8 cellular contexts compared by ENCODE assay signal in the genomic region with DNA sequence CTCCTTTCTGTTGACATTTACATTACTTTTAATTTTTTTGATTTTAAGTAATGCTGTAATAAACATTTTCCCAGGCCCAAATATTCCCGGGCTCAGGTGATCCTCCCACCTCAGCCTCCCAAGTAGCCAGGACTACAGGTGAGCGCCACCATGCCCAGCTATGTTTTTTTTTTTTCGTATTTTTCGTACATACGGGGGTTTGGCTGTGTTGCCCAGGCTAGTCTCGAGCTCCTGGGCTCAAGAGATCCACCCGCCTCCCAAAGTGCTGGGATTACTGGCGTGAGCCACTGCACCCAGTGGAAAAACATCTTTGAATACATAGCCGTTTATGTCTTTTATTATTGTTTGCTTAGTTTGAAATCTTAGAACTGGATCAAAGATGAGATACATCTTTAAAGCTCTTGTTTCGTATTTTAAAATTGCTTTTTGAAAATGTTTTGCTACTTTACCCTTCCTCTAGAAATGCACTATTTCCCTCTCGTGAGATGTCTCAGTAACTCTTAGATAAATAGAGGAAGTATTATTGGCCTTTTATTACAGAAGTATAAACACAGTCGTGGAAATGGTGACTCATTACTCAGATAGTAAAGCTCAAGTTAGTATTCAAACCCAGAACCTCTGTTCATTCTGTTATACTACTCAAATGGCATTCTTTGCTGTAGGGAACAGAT. TPM values are rescaled to one million over a fixed set of nuclear protein-coding genes. Genes with fewer than 3 reads are reported as not detected.
DNase-seq lines count a peak whose midpoint lies in the region; ATAC-seq, FAIRE-seq and TF ChIP-seq lines count a peak whose summit lies in the region.

No MANE protein-coding gene starts in this region.

- CTCF ChIA-PET in activated naive CD4-positive, alpha-beta T cell treated with anti-CD3 and anti-CD28 coated beads for 36 hours (lab: Charles Lee), result interaction anchor here (0.6 kb wide), 1 partner anchor 58 kb away, joined by 4 read pairs; no protein-coding TSS in a partner anchor

- H3K9ac ChIP-seq in OCI-LY3 (ENCODE audit: low read length), result peak overlapping the region; percentile 87; the same call in 1 of the 2 replicates

- no peak for FAIRE-seq in RCC 7860 (lab: Jason Lieb, UNC)

- TF ChIP-seq CTCF in OCI-LY3 (IDR thresholded peaks at IDR 0.05; ENCODE audit: low read depth, low read length), result no peak

- H3K4me2 ChIP-seq in OCI-LY3 (ENCODE audit: low read length), result peak overlapping the region; percentile 68

- H3K36me3 Mint-ChIP-seq in activated naive CD4-positive, alpha-beta T cell treated with anti-CD3 and anti-CD28 coated beads for 36 hours (ENCODE audit: low read depth), result peaks cover 28% of the 10 kb centered on the region
- peaks cover 34% of the 10 kb centered on the region for H3K36me3 Mint-ChIP-seq in dendritic cell treated with granulocyte-macrophage colony-stimulating factor and Interleukin-4, amounts not matched to agents 40 ng/mL and 50 ng/mL, for 4 days (ENCODE audit: low read depth)
- peaks cover 9 to 25% (median 15%) of the 10 kb centered on the region in 3 donors for H3K36me3 Mint-ChIP-seq in naive thymus-derived CD8-positive, alpha-beta T cell

- peak overlapping the region; percentile 94 for H3K27ac Mint-ChIP-seq in activated naive CD4-positive, alpha-beta T cell treated with anti-CD3 and anti-CD28 coated beads for 36 hours
- H3K27ac Mint-ChIP-seq in dendritic cell treated with granulocyte-macrophage colony-stimulating factor and Interleukin-4, amounts not matched to agents 40 ng/mL and 50 ng/mL, for 4 days, result peak overlapping the region; percentile 81
- H3K27ac Mint-ChIP-seq in naive thymus-derived CD8-positive, alpha-beta T cell, result peak overlapping the region; percentile 75 to 99 (median 86)

- peak overlapping the region; percentile 93 for H3K4me3 Mint-ChIP-seq in activated naive CD4-positive, alpha-beta T cell treated with anti-CD3 and anti-CD28 coated beads for 36 hours
- peak overlapping the region; percentile 71 for H3K4me3 Mint-ChIP-seq in dendritic cell treated with granulocyte-macrophage colony-stimulating factor and Interleukin-4, amounts not matched to agents 40 ng/mL and 50 ng/mL, for 4 days
- H3K4me3 Mint-ChIP-seq in naive thymus-derived CD8-positive, alpha-beta T cell, result peak overlapping the region; percentile 83 to 99 (median 95)

- DNase-seq in activated naive CD4-positive, alpha-beta T cell treated with anti-CD3 and anti-CD28 coated beads for 36 hours, result no peak
- DNase-seq in activated naive CD4-positive, alpha-beta T cell treated with Interleukin-2 at 50 U/mL for 16 hours, result no peak
- DNase-seq in naive thymus-derived CD8-positive, alpha-beta T cell, result no peak
- no peak for DNase-seq in NCI-H1048 (lab: John Stamatoyannopoulos, UW)
- DNase-seq in RCC 7860 (ENCODE audit: low spot score), result no peak

- intact Hi-C loops in activated naive CD4-positive, alpha-beta T cell treated with anti-CD3 and anti-CD28 coated beads for 36 hours (cut with micrococcal nuclease), result loop anchor here (1.0 to 10.0 kb wide), 9 partner anchors 15 to 1846 kb away; a partner anchor contains a TSS
- intact Hi-C loops in dendritic cell treated with granulocyte-macrophage colony-stimulating factor and Interleukin-4, amounts not matched to agents 40 ng/mL and 50 ng/mL, for 4 days (cut with micrococcal nuclease), result loop anchor here (5.0 kb wide), 3 partner anchors 51 to 589 kb away; a partner anchor contains a TSS

- peaks cover 2% of the 10 kb centered on the region; the same call in 1 of the 2 replicates for H3K27me3 ChIP-seq in OCI-LY3 (ENCODE audit: low read depth, low read length)

- H3K4me1 ChIP-seq in OCI-LY3 (ENCODE audit: low read length), result peaks cover 33% of the 10 kb centered on the region

- H2AFZ ChIP-seq in OCI-LY3 (ENCODE audit: low read depth, low read length), result no peak overlapping the region

- H3K4me1 Mint-ChIP-seq in activated naive CD4-positive, alpha-beta T cell treated with anti-CD3 and anti-CD28 coated beads for 36 hours (ENCODE audit: low read depth), result peaks cover 45% of the 10 kb centered on the region
- H3K4me1 Mint-ChIP-seq in dendritic cell treated with granulocyte-macrophage colony-stimulating factor and Interleukin-4, amounts not matched to agents 40 ng/mL and 50 ng/mL, for 4 days (ENCODE audit: low read depth), result peaks cover 35% of the 10 kb centered on the region
- H3K4me1 Mint-ChIP-seq in naive thymus-derived CD8-positive, alpha-beta T cell, result peaks cover 15 to 68% (median 49%) of the 10 kb centered on the region in 4 donors

- peaks cover 71% of the 10 kb centered on the region for H3K79me2 ChIP-seq in OCI-LY3 (ENCODE audit: low read length)

- H3K4me3 ChIP-seq in OCI-LY3 (ENCODE audit: low read length), result peak overlapping the region; percentile 87

- ATAC-seq in naive thymus-derived CD8-positive, alpha-beta T cell, result no peak
- no peak for ATAC-seq in HG03045 (IDR thresholded peaks at IDR 0.05; ENCODE audit: unreplicated experiment)

- POLR2A ChIA-PET in naive thymus-derived CD8-positive, alpha-beta T cell (lab: Charles Lee), result interaction anchor here (0.7 to 12.0 kb wide), 5 partner anchors 9 to 87 kb away, joined by 3 to 511 read pairs (median 87); a partner anchor contains a TSS

- H3K27me3 Mint-ChIP-seq in activated naive CD4-positive, alpha-beta T cell treated with anti-CD3 and anti-CD28 coated beads for 36 hours (ENCODE audit: low read depth), result no peaks in the 10 kb centered on the region
- no peaks in the 10 kb centered on the region for H3K27me3 Mint-ChIP-seq in dendritic cell treated with granulocyte-macrophage colony-stimulating factor and Interleukin-4, amounts not matched to agents 40 ng/mL and 50 ng/mL, for 4 days
- no peaks in the 10 kb centered on the region for H3K27me3 Mint-ChIP-seq in naive thymus-derived CD8-positive, alpha-beta T cell

- H3K36me3 ChIP-seq in OCI-LY3 (replicated peaks; ENCODE audit: low read depth, low read length), result peaks cover 17% of the 10 kb centered on the region

- H3K9me3 ChIP-seq in OCI-LY3 (ENCODE audit: insufficient read depth, low read length), result no peaks in the 10 kb centered on the region

- H3K9me3 Mint-ChIP-seq in activated naive CD4-positive, alpha-beta T cell treated with anti-CD3 and anti-CD28 coated beads for 36 hours, result no peaks in the 10 kb centered on the region
- H3K9me3 Mint-ChIP-seq in dendritic cell treated with granulocyte-macrophage colony-stimulating factor and Interleukin-4, amounts not matched to agents 40 ng/mL and 50 ng/mL, for 4 days, result no peaks in the 10 kb centered on the region
- peaks cover 0 to 5% (median 0%) of the 10 kb centered on the region in 9 donors for H3K9me3 Mint-ChIP-seq in naive thymus-derived CD8-positive, alpha-beta T cell

- peaks cover 55% of the 10 kb centered on the region for H4K20me1 ChIP-seq in OCI-LY3 (ENCODE audit: insufficient read depth, low read length)

- H3K27ac ChIP-seq in OCI-LY3 (ENCODE audit: low read length), result peak overlapping the region; percentile 47

RNA-seq across cellular contexts. Expression of a gene that starts 2.4 kb away (rescaled TPM):
- total RNA-seq in activated naive CD4-positive, alpha-beta T cell treated with anti-CD3 and anti-CD28 coated beads for 36 hours, result 10 to 100 TPM; 91.3 to 91.5 TPM
- 100 to 1,000 TPM; 208 to 215 TPM for total RNA-seq in naive thymus-derived CD8-positive, alpha-beta T cell
- 10 to 100 TPM; 27.7 to 33.7 (median 29.4) TPM for polyA plus RNA-seq in naive thymus-derived CD8-positive, alpha-beta T cell
